In genomic region chr12:32139064-32139421, GRCh38 we compare ENCODE assay signal across 8 cellular contexts. TPM values are rescaled to one million over a fixed set of nuclear protein-coding genes. Genes with fewer than 3 reads are reported as not detected.
DNase-seq lines count a peak whose midpoint lies in the region; ATAC-seq, FAIRE-seq and TF ChIP-seq lines count a peak whose summit lies in the region.

No MANE protein-coding gene starts in this region.

- peak overlapping the region; percentile 78 to 95 (median 92) for H3K27ac Mint-ChIP-seq in naive thymus-derived CD8-positive, alpha-beta T cell

- no peaks in the 10 kb centered on the region for H3K36me3 Mint-ChIP-seq in naive thymus-derived CD8-positive, alpha-beta T cell

- POLR2A ChIA-PET in naive thymus-derived CD8-positive, alpha-beta T cell (lab: Charles Lee), result interaction anchor here (0.9 to 1.1 kb wide), 3 partner anchors 33 to 239 kb away, joined by 3 read pairs; partner anchors contain the start of gene BICD1

- H3K4me1 ChIP-seq in MM.1S (ENCODE audit: low read length), result peaks cover 41% of the 10 kb centered on the region

- no peak for TF ChIP-seq CTCF in MM.1S (IDR thresholded peaks at IDR 0.05; ENCODE audit: low read length)
- no peak for TF ChIP-seq CTCF in brain microvascular endothelial cell (IDR thresholded peaks at IDR 0.05; ENCODE audit: low read depth, low read length, missing control alignments)

- H4K20me1 ChIP-seq in MM.1S (ENCODE audit: insufficient read depth, low read length), result no peaks in the 10 kb centered on the region

- H3K36me3 ChIP-seq in MM.1S (replicated peaks; ENCODE audit: insufficient read depth, low read length) (no peaks in the 10 kb centered on the region), brain microvascular endothelial cell (replicated peaks) (no peaks in the 10 kb centered on the region)

- H3K27ac ChIP-seq in MM.1S (ENCODE audit: low read length), result peak overlapping the region; percentile 93
- H3K27ac ChIP-seq in brain microvascular endothelial cell, result peak overlapping the region; percentile 32

- no peak for FAIRE-seq in RCC 7860 (lab: Jason Lieb, UNC)

- H3K4me3 ChIP-seq in MM.1S (ENCODE audit: low read length), result peak overlapping the region; percentile 51
- peak overlapping the region; percentile 43 for H3K4me3 ChIP-seq in brain microvascular endothelial cell (ENCODE audit: low read depth, low read length)

- DNase-seq in NCI-H524 (lab: John Stamatoyannopoulos, UW), result peak; percentile 34 to 56
- DNase-seq in NCI-H524 treated with DMSO at 0.1 percent for 48 hours (lab: John Stamatoyannopoulos, UW), result no peak
- peak; percentile 92 for DNase-seq in MM.1S
- DNase-seq in brain microvascular endothelial cell, result peak; percentile 40
- peak in 6 of 10 donors; percentile 9 to 58 (median 33) for DNase-seq in naive thymus-derived CD8-positive, alpha-beta T cell
- no peak for DNase-seq in HK-2 (ENCODE audit: unreplicated experiment)
- DNase-seq in RCC 7860 (ENCODE audit: low spot score), result no peak

- ATAC-seq in GM21737 (IDR thresholded peaks at IDR 0.05; ENCODE audit: unreplicated experiment), result peak; percentile 85
- peak; percentile 77 to 79 for ATAC-seq in naive thymus-derived CD8-positive, alpha-beta T cell

- peak overlapping the region; percentile 27; the same call in 1 of the 2 replicates for H2AFZ ChIP-seq in MM.1S (ENCODE audit: low read length)

- H3K9me2 ChIP-seq in MM.1S (replicated peaks; ENCODE audit: insufficient read depth, low read length), result no peaks in the 10 kb centered on the region

- H3K4me1 Mint-ChIP-seq in naive thymus-derived CD8-positive, alpha-beta T cell, result peaks cover 20 to 37% (median 26%) of the 10 kb centered on the region in 4 donors

- H3K4me2 ChIP-seq in MM.1S (ENCODE audit: low read depth, low read length), result peak overlapping the region; percentile 84; the same call in 1 of the 2 replicates

- no peaks in the 10 kb centered on the region for H3K27me3 ChIP-seq in MM.1S (replicated peaks; ENCODE audit: insufficient read depth, low read length)
- H3K27me3 ChIP-seq in brain microvascular endothelial cell (replicated peaks), result no peaks in the 10 kb centered on the region

- H3K79me2 ChIP-seq in MM.1S (ENCODE audit: low read length), result peaks cover 44% of the 10 kb centered on the region

- in situ Hi-C loops in brain microvascular endothelial cell (cut with HindIII; ENCODE audit: low pct_ligation_motif_present, low sequenced_read_pairs), result no loop called here

- no peaks in the 10 kb centered on the region for H3K9me3 Mint-ChIP-seq in naive thymus-derived CD8-positive, alpha-beta T cell

- H3K4me3 Mint-ChIP-seq in naive thymus-derived CD8-positive, alpha-beta T cell, result peak overlapping the region; percentile 79 to 94 (median 90)

- no peaks in the 10 kb centered on the region for H3K27me3 Mint-ChIP-seq in naive thymus-derived CD8-positive, alpha-beta T cell

- H3K9me3 ChIP-seq in MM.1S (replicated peaks; ENCODE audit: insufficient read depth, low read length), result no peaks in the 10 kb centered on the region

- peak overlapping the region; percentile 65 for H3K9ac ChIP-seq in MM.1S (ENCODE audit: low read length)

- H3F3A ChIP-seq in MM.1S (ENCODE audit: insufficient read depth, low read length), result peaks cover 36% of the 10 kb centered on the region

RNA-seq across cellular contexts. Expression of gene BICD1, which starts 32.4 kb away (rescaled TPM):
- 10 to 100 TPM; 14.3 to 17.6 TPM for total RNA-seq in naive thymus-derived CD8-positive, alpha-beta T cell
- 1 to 10 TPM; 5.9 to 7.7 (median 6.4) TPM for polyA plus RNA-seq in naive thymus-derived CD8-positive, alpha-beta T cell

Comparison
In these comparisons a context has a peak if more than half of its experiments do, and no peak if none do; other contexts are left out.
1. DNase-seq: peak in NCI-H524 (2 of 2), MM.1S (single experiment), brain microvascular endothelial cell (single experiment) and naive thymus-derived CD8-positive, alpha-beta T cell (6 of 10); none in NCI-H524 treated with DMSO at 0.1 percent for 48 hours (single experiment), HK-2 (single experiment) and RCC 7860 (single experiment).